Comparison of ENCODE assay signal across 1 cellular context in genomic region chr6:71403422-71404134, GRCh38.
TF ChIP-seq lines count a peak whose summit lies in the region.

No MANE protein-coding gene starts in this region.

TF ChIP-seq in HepG2, 621 proteins besides CTCF, POLR2A, EP300 and RAD21 (continued from another document):
- TF ChIP-seq ZNF318 (CRISPR knock-in tag; IDR thresholded peaks at IDR 0.05) = no peak
- no peak for TF ChIP-seq ZMAT5 (CRISPR knock-in tag; IDR thresholded peaks at IDR 0.05; ENCODE audit: borderline replicate concordance, low read depth)
- no peak for TF ChIP-seq NRL (CRISPR knock-in tag; IDR thresholded peaks at IDR 0.05; ENCODE audit: borderline replicate concordance)
- no peak for TF ChIP-seq ZSCAN25 (CRISPR knock-in tag; IDR thresholded peaks at IDR 0.05)
